In the genomic region with DNA sequence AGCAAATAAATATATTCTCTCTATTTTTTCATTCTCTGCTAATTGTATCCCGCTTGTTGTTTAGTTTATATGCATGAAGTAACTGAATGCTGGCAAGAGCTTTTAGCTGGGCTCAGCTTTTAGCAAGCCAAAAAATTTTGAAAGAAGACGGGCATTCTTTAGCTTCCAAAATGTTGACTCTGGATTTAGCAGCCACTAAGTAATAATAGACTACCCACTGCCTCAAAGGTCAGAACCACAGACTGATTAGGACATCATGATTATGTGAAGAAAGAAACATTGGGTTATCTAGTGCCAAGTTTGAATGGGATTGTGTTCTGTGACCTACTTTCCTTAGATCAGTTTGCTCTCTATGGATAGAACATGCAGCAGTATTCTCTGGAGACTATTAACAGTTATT, we compare ENCODE assay signal across 18 cellular contexts.
A peak's percentile ranks its signal among the peaks of the same experiment; 100 is the strongest.
DNase-seq lines count a peak whose midpoint lies in the region; ATAC-seq and TF ChIP-seq lines count a peak whose summit lies in the region.
"Had no signal": no experiment of that assay in that cellular context is flagged by ENCODE, and none has a peak within 500 bp of the region (broad histone marks: within the 10 kb centered on the region; RNA-seq: fewer than 3 reads in every experiment).

No MANE protein-coding gene starts in this region.

- H2AFZ ChIP-seq in neuronal stem cell (ENCODE audit: low read length) = peak overlapping the region; percentile 51
- H2AFZ ChIP-seq: neural progenitor cell had no signal

- no peak overlapping the region for H3K14ac ChIP-seq in neuronal stem cell (ENCODE audit: low read length)

- no peaks in the 10 kb centered on the region for H3K79me1 ChIP-seq in neuronal stem cell (ENCODE audit: low read depth, low read length)

- H2BK5ac ChIP-seq in neuronal stem cell (ENCODE audit: low read length) = no peak overlapping the region

- H3K4ac ChIP-seq in neuronal stem cell (ENCODE audit: low read length) = no peak overlapping the region

- H3K4me1 ChIP-seq in neuronal stem cell (ENCODE audit: control insufficient read depth in 2 of 2, insufficient read depth in 1 of 2, low read depth in 1 of 2, low read length in 2 of 2) = peaks cover 0 to 5% of the 10 kb centered on the region in 2 donors
- H3K4me1 ChIP-seq: neural progenitor cell, sigmoid colon, suprapubic skin had no signal

- TF ChIP-seq CTCF in foreskin fibroblast (IDR thresholded peaks at IDR 0.05; ENCODE audit: low read depth, low read length) = no peak
- TF ChIP-seq CTCF in activated CD8-positive, alpha-beta T cell treated with anti-CD3 and anti-CD28 coated beads for 36 hours (IDR thresholded peaks at IDR 0.05) = no peak
- TF ChIP-seq CTCF in glutamatergic neuron (IDR thresholded peaks at IDR 0.05; ENCODE audit: partially characterized antibody, unreplicated experiment) = no peak

- no peak overlapping the region for H2BK12ac ChIP-seq in neuronal stem cell (ENCODE audit: low read length)

- POLR2A ChIA-PET in activated CD8-positive, alpha-beta T cell treated with anti-CD3 and anti-CD28 coated beads for 36 hours (lab: Charles Lee) = no interaction called here

- H3K27me3 ChIP-seq in neuronal stem cell (ENCODE audit: control insufficient read depth in 3 of 3, insufficient read depth in 3 of 3, low read depth in 1 of 3, low read length in 3 of 3) = no peaks in the 10 kb centered on the region
- H3K27me3 ChIP-seq: neural progenitor cell, sigmoid colon, suprapubic skin had no signal

- H3K4me3 ChIP-seq in foreskin fibroblast (ENCODE audit: low read depth in 1 of 2, low read length in 2 of 2) = no peak overlapping the region
- H3K4me3 ChIP-seq in neuronal stem cell (ENCODE audit: low read length in 2 of 2) = no peak overlapping the region
- H3K4me3 ChIP-seq: neural progenitor cell, sigmoid colon, suprapubic skin had no signal

- no peak overlapping the region for H4K91ac ChIP-seq in neuronal stem cell (ENCODE audit: low read depth, low read length, poor library complexity)

- no peak overlapping the region for H3K4me2 ChIP-seq in neuronal stem cell (ENCODE audit: insufficient read depth, low read length, poor library complexity, severe bottlenecking)
- H3K4me2 ChIP-seq: neural progenitor cell had no signal

- H3K27me3 Mint-ChIP-seq in activated CD8-positive, alpha-beta T cell treated with anti-CD3 and anti-CD28 coated beads for 36 hours = no peaks in the 10 kb centered on the region
- H3K27me3 Mint-ChIP-seq in glutamatergic neuron (ENCODE audit: unreplicated experiment) = peaks cover 4% of the 10 kb centered on the region
- H3K27me3 Mint-ChIP-seq: activated B cell treated with CpG ODN at 0.5 μM for 24 hours had no signal

- intact Hi-C loops in activated CD8-positive, alpha-beta T cell treated with anti-CD3 and anti-CD28 coated beads for 36 hours (cut with micrococcal nuclease) = no loop called here

- DNase-seq in EH (ENCODE audit: low read depth) = peak; percentile 49
- peak; percentile 58 for DNase-seq in amniotic epithelial cell (ENCODE audit: low read depth)
- DNase-seq in foreskin fibroblast = peak; percentile 12 to 47
- DNase-seq in neuronal stem cell (ENCODE audit: low spot score) = no peak
- DNase-seq in activated CD8-positive, alpha-beta T cell treated with anti-CD3 and anti-CD28 coated beads for 36 hours = no peak
- no peak for DNase-seq in SHP77 (lab: John Stamatoyannopoulos, UW)
- DNase-seq in kidney glomerular epithelial cell (lab: John Stamatoyannopoulos, UW) = no peak
- no peak for DNase-seq in glutamatergic neuron
- DNase-seq: activated B cell treated with CpG ODN at 0.5 μM for 24 hours; immature natural killer cell; NCI-H1092 treated with DMSO at 0.1 percent for 48 hours; NCI-H2081 treated with DMSO at 0.1 percent for 48 hours; NCI-H510A treated with DMSO at 0.1 percent for 48 hours; sigmoid colon; stimulated activated CD4-positive, alpha-beta T cell treated with anti-CD3 and anti-CD28 coated beads, Interleukin-4, amount 100 ng/mL, for 1 hour had no signal

- H3K4me1 Mint-ChIP-seq in activated CD8-positive, alpha-beta T cell treated with anti-CD3 and anti-CD28 coated beads for 36 hours (ENCODE audit: low read depth) = peaks cover 38% of the 10 kb centered on the region
- no peaks in the 10 kb centered on the region for H3K4me1 Mint-ChIP-seq in glutamatergic neuron (ENCODE audit: low read depth, unreplicated experiment)

- H3K27ac ChIP-seq in neuronal stem cell (replicated peaks; ENCODE audit: low read length) = no peak overlapping the region
- H3K27ac ChIP-seq: neural progenitor cell, sigmoid colon, suprapubic skin had no signal

- H3K27ac Mint-ChIP-seq in activated CD8-positive, alpha-beta T cell treated with anti-CD3 and anti-CD28 coated beads for 36 hours = no peak overlapping the region
- no peak overlapping the region for H3K27ac Mint-ChIP-seq in glutamatergic neuron (ENCODE audit: unreplicated experiment)
- H3K27ac Mint-ChIP-seq: activated B cell treated with CpG ODN at 0.5 μM for 24 hours; activated T-helper 2 cell treated with anti-CD3 and anti-CD28 coated beads, Interferon-gamma antibody, Interleukin-2, Interleukin-4, amounts not matched to agents 10 μg/mL and 5 μg/mL and 100 μg/mL, durations not matched to agents 14 hours and 24 hours and 36 hours; immature natural killer cell; neural progenitor cell had no signal

- no peak overlapping the region for H3K4me3 Mint-ChIP-seq in activated CD8-positive, alpha-beta T cell treated with anti-CD3 and anti-CD28 coated beads for 36 hours
- no peak overlapping the region for H3K4me3 Mint-ChIP-seq in glutamatergic neuron (ENCODE audit: unreplicated experiment)
- H3K4me3 Mint-ChIP-seq: activated B cell treated with CpG ODN at 0.5 μM for 24 hours, immature natural killer cell, neural progenitor cell had no signal

- no peak overlapping the region for H2AK5ac ChIP-seq in neuronal stem cell (ENCODE audit: low read depth, low read length)

- no peaks in the 10 kb centered on the region for H3K9me3 ChIP-seq in neuronal stem cell (replicated peaks in 1 of 2; ENCODE audit: control insufficient read depth in 2 of 2, insufficient read depth in 1 of 2, low read depth in 1 of 2, low read length in 2 of 2)
- H3K9me3 ChIP-seq: sigmoid colon, suprapubic skin had no signal

- no peak for ATAC-seq in activated CD8-positive, alpha-beta T cell treated with anti-CD3 and anti-CD28 coated beads for 36 hours

- H3K36me3 ChIP-seq in neuronal stem cell (replicated peaks in 1 of 2; ENCODE audit: control insufficient read depth in 2 of 2, insufficient read depth in 2 of 2, low read length in 2 of 2) = no peaks in the 10 kb centered on the region
- H3K36me3 ChIP-seq: neural progenitor cell, sigmoid colon, suprapubic skin had no signal

- no CpG with 5 or more reads among the region's 2 CpGs for WGBS in neuronal stem cell (ENCODE audit: extremely low coverage in 2 of 2, insufficient read length in 2 of 2, insufficient replicate concordance in 1 of 2), 2 donors

- no peak overlapping the region for H2BK120ac ChIP-seq in neuronal stem cell (ENCODE audit: low read depth, low read length)

- H3K9ac ChIP-seq in neuronal stem cell (ENCODE audit: low read depth, low read length, poor library complexity) = no peak overlapping the region
- H3K9ac ChIP-seq: neural progenitor cell had no signal

- peaks cover 15% of the 10 kb centered on the region for H3K36me3 Mint-ChIP-seq in activated CD8-positive, alpha-beta T cell treated with anti-CD3 and anti-CD28 coated beads for 36 hours (ENCODE audit: low read depth)
- H3K36me3 Mint-ChIP-seq in glutamatergic neuron (ENCODE audit: unreplicated experiment) = no peaks in the 10 kb centered on the region
- H3K36me3 Mint-ChIP-seq: neural progenitor cell had no signal

- H4K8ac ChIP-seq in neuronal stem cell (ENCODE audit: low read depth, low read length) = no peak overlapping the region

- H3K18ac ChIP-seq in neuronal stem cell (ENCODE audit: low read length) = no peak overlapping the region

- no peak overlapping the region for H2BK15ac ChIP-seq in neuronal stem cell (ENCODE audit: low read length)

- no peak overlapping the region for H3K23ac ChIP-seq in neuronal stem cell (ENCODE audit: low read depth, low read length, poor library complexity)

- peaks cover 9% of the 10 kb centered on the region for H3K9me3 Mint-ChIP-seq in activated CD8-positive, alpha-beta T cell treated with anti-CD3 and anti-CD28 coated beads for 36 hours
- no peaks in the 10 kb centered on the region for H3K9me3 Mint-ChIP-seq in glutamatergic neuron (ENCODE audit: unreplicated experiment)
- H3K9me3 Mint-ChIP-seq: activated B cell treated with CpG ODN at 0.5 μM for 24 hours, immature natural killer cell, neural progenitor cell had no signal

- CTCF ChIA-PET in activated CD8-positive, alpha-beta T cell treated with anti-CD3 and anti-CD28 coated beads for 36 hours (lab: Charles Lee) = no interaction called here

Comparison
In these comparisons a context has a peak if more than half of its experiments do, and no peak if none do; other contexts are left out.
1. DNase-seq: peak in EH (single experiment), amniotic epithelial cell (single experiment) and foreskin fibroblast (2 of 2); none in neuronal stem cell (single experiment), activated CD8-positive, alpha-beta T cell treated with anti-CD3 and anti-CD28 coated beads for 36 hours (single experiment), SHP77 (0 of 2), kidney glomerular epithelial cell (single experiment) and glutamatergic neuron (single experiment).